23 cellular contexts compared by ENCODE assay signal in genomic region chr2:3472966-3473365, GRCh38. TPM values are rescaled to one million over a fixed set of nuclear protein-coding genes. Genes with fewer than 3 reads are reported as not detected.
DNase-seq lines count a peak whose midpoint lies in the region; TF ChIP-seq lines count a peak whose summit lies in the region.
"Had no signal": no experiment of that assay in that cellular context is flagged by ENCODE, and none has a peak within 500 bp of the region (broad histone marks: within the 10 kb centered on the region; RNA-seq: fewer than 3 reads in every experiment).

No MANE protein-coding gene starts in this region.

- POLR2A ChIA-PET in CD8-positive, alpha-beta memory T cell (lab: Charles Lee) = no interaction called here

- TF ChIP-seq POLR2A in spleen (IDR thresholded peaks at IDR 0.05) (no peak), vagina (IDR thresholded peaks at IDR 0.05) (no peak)

- H3K27ac ChIP-seq in CD8-positive, alpha-beta memory T cell (ENCODE audit: low read depth, low read length) = no peak overlapping the region
- H3K27ac ChIP-seq in ascending aorta = peak overlapping the region; percentile 90 to 91
- peak overlapping the region; percentile 83 to 90 for H3K27ac ChIP-seq in right atrium auricular region
- H3K27ac ChIP-seq in spleen = no peak overlapping the region
- H3K27ac ChIP-seq in vagina = no peak overlapping the region
- H3K27ac ChIP-seq: adrenal gland, breast epithelium, neutrophil, SJCRH30 had no signal

- no peaks in the 10 kb centered on the region for H3K4me1 Mint-ChIP-seq in CD8-positive, alpha-beta memory T cell
- H3K4me1 Mint-ChIP-seq: stimulated activated naive B cell treated with anti-CD40 and anti-IgM and Interleukin-4, amounts not matched to agents 10 μg/mL and 1 μg/mL and 100 μg/mL, for 72 hours; T-cell had no signal

- TF ChIP-seq CTCF in ascending aorta (IDR thresholded peaks at IDR 0.05) = no peak
- no peak for TF ChIP-seq CTCF in right atrium auricular region (IDR thresholded peaks at IDR 0.05)
- TF ChIP-seq CTCF in spleen (IDR thresholded peaks at IDR 0.05 in 8 of 11, conservative IDR thresholded peaks at IDR 0.05 in 3 of 11) = no peak
- no peak for TF ChIP-seq CTCF in vagina (IDR thresholded peaks at IDR 0.05)

- H3K27me3 Mint-ChIP-seq in CD8-positive, alpha-beta memory T cell = peaks cover 0 to 2% of the 10 kb centered on the region in 2 donors
- H3K27me3 Mint-ChIP-seq: stimulated activated naive B cell treated with anti-CD40 and anti-IgM and Interleukin-4, amounts not matched to agents 10 μg/mL and 1 μg/mL and 100 μg/mL, for 72 hours; T-cell had no signal

- H3K4me3 ChIP-seq in CD8-positive, alpha-beta memory T cell (ENCODE audit: low read length) = no peak overlapping the region
- H3K4me3 ChIP-seq in ascending aorta (no peak overlapping the region), right atrium auricular region (no peak overlapping the region), spleen (no peak overlapping the region), vagina (no peak overlapping the region)
- H3K4me3 ChIP-seq: adrenal gland, breast epithelium, SJCRH30 had no signal

- H3K4me1 ChIP-seq in CD8-positive, alpha-beta memory T cell (ENCODE audit: insufficient read depth, low read length) = no peaks in the 10 kb centered on the region
- H3K4me1 ChIP-seq in ascending aorta = peaks cover 0 to 28% of the 10 kb centered on the region in 2 donors
- peaks cover 0 to 56% of the 10 kb centered on the region in 2 donors for H3K4me1 ChIP-seq in right atrium auricular region
- H3K4me1 ChIP-seq in spleen = no peaks in the 10 kb centered on the region
- peaks cover 12% of the 10 kb centered on the region for H3K4me1 ChIP-seq in vagina
- H3K4me1 ChIP-seq: adrenal gland, BE2C had no signal

- H3K27me3 ChIP-seq in CD8-positive, alpha-beta memory T cell (ENCODE audit: insufficient read depth, low read length, poor library complexity, severe bottlenecking) = no peaks in the 10 kb centered on the region
- no peaks in the 10 kb centered on the region for H3K27me3 ChIP-seq in ascending aorta
- no peaks in the 10 kb centered on the region for H3K27me3 ChIP-seq in right atrium auricular region
- no peaks in the 10 kb centered on the region for H3K27me3 ChIP-seq in spleen (replicated peaks in 1 of 7)
- H3K27me3 ChIP-seq in vagina = no peaks in the 10 kb centered on the region
- H3K27me3 ChIP-seq: adrenal gland, BE2C, breast epithelium, neutrophil, SJCRH30 had no signal

- peaks cover 15% of the 10 kb centered on the region for H3K36me3 ChIP-seq in CD8-positive, alpha-beta memory T cell (ENCODE audit: insufficient read depth, low read length)
- peaks cover 23 to 47% of the 10 kb centered on the region in 2 donors for H3K36me3 ChIP-seq in ascending aorta
- peaks cover 28% of the 10 kb centered on the region for H3K36me3 ChIP-seq in right atrium auricular region
- H3K36me3 ChIP-seq in spleen = peaks cover 0 to 100% (median 64%) of the 10 kb centered on the region in 6 donors
- peaks cover 0 to 18% of the 10 kb centered on the region in 2 donors for H3K36me3 ChIP-seq in vagina
- H3K36me3 ChIP-seq: breast epithelium had no signal

- DNase-seq in CD8-positive, alpha-beta memory T cell = no peak
- DNase-seq in ascending aorta (ENCODE audit: low spot score in 2 of 2) (no peak), right atrium auricular region (ENCODE audit: low spot score) (no peak), spleen (peak; percentile 56), T-helper 1 cell (no peak), ureter (ENCODE audit: low spot score) (no peak), vagina (ENCODE audit: extremely low spot score in 2 of 2) (no peak)
- DNase-seq in activated CD4-positive, alpha-beta T cell treated with anti-CD3 and anti-CD28 coated beads, Interleukin-2, amount 50 U/mL, for 4 hours = no peak
- DNase-seq: activated CD4-positive, alpha-beta T cell treated with anti-CD3 and anti-CD28 coated beads for 1 hour; activated CD8-positive, alpha-beta T cell treated with anti-CD3 and anti-CD28 coated beads, Interleukin-2, amount 10 ng/mL, durations not matched to agents 7 days and 5 days; adrenal gland; BE2C; COR-L47; DMS79 treated with DMSO at 0.1 percent for 48 hours; NCI-H1092; NCI-H524 treated with DMSO at 0.1 percent for 48 hours; SJCRH30; stimulated activated CD4-positive, alpha-beta T cell treated with anti-CD3 and anti-CD28 coated beads, Interleukin-4, amount 100 ng/mL, for 1 hour; stimulated activated naive B cell treated with anti-CD40 and anti-IgM and Interleukin-4, amounts not matched to agents 10 μg/mL and 1 μg/mL and 100 μg/mL, for 72 hours; T-cell; trophoblast cell had no signal

- CTCF ChIA-PET in CD8-positive, alpha-beta memory T cell (lab: Charles Lee) = interaction anchor here (1.3 kb wide), 1 partner anchor 11 kb away, joined by 4 read pairs; no protein-coding TSS in a partner anchor

- no peak overlapping the region for H3K4me3 Mint-ChIP-seq in CD8-positive, alpha-beta memory T cell
- H3K4me3 Mint-ChIP-seq: activated CD8-positive, alpha-beta T cell treated with anti-CD3 and anti-CD28 coated beads, Interleukin-2, amount 10 ng/mL, durations not matched to agents 7 days and 5 days; stimulated activated naive B cell treated with anti-CD40 and anti-IgM and Interleukin-4, amounts not matched to agents 10 μg/mL and 1 μg/mL and 100 μg/mL, for 72 hours; T-cell had no signal

- H3K9me3 ChIP-seq in CD8-positive, alpha-beta memory T cell (ENCODE audit: low read length) = no peaks in the 10 kb centered on the region
- no peaks in the 10 kb centered on the region for H3K9me3 ChIP-seq in ascending aorta
- H3K9me3 ChIP-seq in right atrium auricular region = no peaks in the 10 kb centered on the region
- no peaks in the 10 kb centered on the region for H3K9me3 ChIP-seq in spleen
- no peaks in the 10 kb centered on the region for H3K9me3 ChIP-seq in vagina
- H3K9me3 ChIP-seq: adrenal gland, BE2C, breast epithelium, neutrophil, SJCRH30 had no signal

- intact Hi-C loops in ascending aorta (cut with DNase I) = no loop called here
- intact Hi-C loops in spleen (cut with DNase I; ENCODE audit: low total_unique reads) = no loop called here
- intact Hi-C loops in vagina (cut with DNase I) = no loop called here

- H3K9me3 Mint-ChIP-seq in CD8-positive, alpha-beta memory T cell = no peaks in the 10 kb centered on the region
- H3K9me3 Mint-ChIP-seq: stimulated activated naive B cell treated with anti-CD40 and anti-IgM and Interleukin-4, amounts not matched to agents 10 μg/mL and 1 μg/mL and 100 μg/mL, for 72 hours; T-cell had no signal

- peaks cover 4 to 90% (median 25%) of the 10 kb centered on the region in 3 donors for H3K36me3 Mint-ChIP-seq in CD8-positive, alpha-beta memory T cell

- peak overlapping the region in 5 of 8 donors; percentile 10 to 83 (median 58) for H3K27ac Mint-ChIP-seq in CD8-positive, alpha-beta memory T cell
- H3K27ac Mint-ChIP-seq: activated CD8-positive, alpha-beta T cell treated with anti-CD3 and anti-CD28 coated beads, Interleukin-2, amount 10 ng/mL, durations not matched to agents 7 days and 5 days; stimulated activated naive B cell treated with anti-CD40 and anti-IgM and Interleukin-4, amounts not matched to agents 10 μg/mL and 1 μg/mL and 100 μg/mL, for 72 hours; T-cell had no signal

- WGBS in spleen, 5 donors = 86 to 92% (median 91%) methylated on average over 10 of the region's 10 CpGs

RNA-seq across cellular contexts. Expression of gene ADI1, which starts 46.4 kb away (rescaled TPM):
- total RNA-seq in CD8-positive, alpha-beta memory T cell = 10 to 100 TPM; 33.0 to 35.3 TPM
- 24.1 TPM for polyA plus RNA-seq in CD8-positive, alpha-beta memory T cell
- 40.9 TPM for total RNA-seq in ascending aorta
- total RNA-seq in right atrium auricular region = 100 to 1,000 TPM; 130 to 184 TPM
- total RNA-seq in spleen = 100 to 1,000 TPM in 1 of 7 donors, 10 to 100 TPM in 6; 36.5 to 106 (median 55.8) TPM
- polyA plus RNA-seq in spleen = 10 to 100 TPM; 31.8 to 56.0 (median 48.4) TPM
- total RNA-seq in ureter = 42.0 TPM
- 26.3 TPM for total RNA-seq in vagina

Comparison
In these comparisons a context has a peak if more than half of its experiments do, and no peak if none do; other contexts are left out.
1. H3K27ac ChIP-seq: peak in ascending aorta (2 of 2) and right atrium auricular region (2 of 2); none in CD8-positive, alpha-beta memory T cell (single experiment), spleen (0 of 8) and vagina (single experiment).